ENCODE assay signal across 8 cellular contexts in the genomic region with DNA sequence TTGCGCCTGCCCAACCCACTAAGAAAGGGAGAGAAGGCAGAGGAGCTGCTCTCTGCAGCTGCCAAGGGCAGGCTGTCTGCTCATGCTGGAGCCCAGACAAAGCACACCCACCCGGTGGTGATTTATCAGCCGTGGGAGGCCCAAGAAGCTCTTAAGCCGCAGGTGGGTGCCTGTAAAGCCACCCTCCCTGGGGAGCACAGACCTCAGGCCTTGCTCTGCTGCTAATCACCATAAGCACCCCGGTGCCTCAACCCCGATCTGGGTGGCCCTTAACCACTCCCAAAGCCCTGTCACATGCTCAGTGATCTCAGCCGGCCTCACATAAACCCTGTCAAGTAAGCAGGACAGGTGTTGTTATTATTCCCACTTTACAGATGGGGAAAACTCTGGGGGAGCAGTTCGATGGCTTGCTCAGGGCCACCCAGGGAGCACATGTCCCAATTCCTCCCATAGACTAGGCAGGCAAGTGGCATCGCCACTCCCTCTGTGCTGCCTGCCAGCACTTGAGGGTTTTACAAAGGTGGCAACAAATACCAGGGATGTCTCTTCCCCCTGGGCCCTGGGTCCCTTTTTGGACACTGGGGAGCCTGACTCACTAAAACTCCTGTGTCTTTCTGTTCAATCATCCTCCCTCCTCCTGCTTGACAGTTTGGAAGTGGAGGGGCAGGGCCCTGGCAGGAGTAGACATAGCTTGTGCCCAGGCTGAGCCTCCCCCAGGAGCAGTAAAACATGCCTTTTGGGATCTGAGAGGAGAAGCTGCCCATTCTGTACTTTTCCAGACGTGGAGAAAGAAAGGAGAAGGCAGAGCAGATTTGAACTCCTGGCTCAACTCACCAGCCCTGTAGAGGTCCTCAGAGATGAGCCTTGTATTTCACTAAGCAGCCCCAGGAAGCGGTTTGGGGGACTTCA.
DNase-seq lines count a peak whose midpoint lies in the region; ATAC-seq and TF ChIP-seq lines count a peak whose summit lies in the region.

No MANE protein-coding gene starts in this region.

- H3K4me3 ChIP-seq in GM06990 (replicated peaks; ENCODE audit: low read depth, low read length) = no peak overlapping the region; the same call in 1 of the 2 replicates
- H3K4me3 ChIP-seq in gastroesophageal sphincter = no peak overlapping the region

- WGBS in gastroesophageal sphincter (ENCODE audit: low coverage in 1 of 2), 2 donors = 83 to 100% methylated on average over 1 to 2 of the region's 11 CpGs

- peaks cover 11 to 18% of the 10 kb centered on the region in 2 donors for H3K9me3 Mint-ChIP-seq in activated naive CD4-positive, alpha-beta T cell treated with anti-CD3 and anti-CD28 coated beads, Interleukin-2, amount 50 U/mL, for 72 hours

- TF ChIP-seq POLR2A in gastroesophageal sphincter (IDR thresholded peaks at IDR 0.05) = no peak

- H3K36me3 ChIP-seq in GM06990 (ENCODE audit: control insufficient read depth, insufficient read depth, low read length) (no peaks in the 10 kb centered on the region), gastroesophageal sphincter (no peaks in the 10 kb centered on the region)

- H3K36me3 Mint-ChIP-seq in activated naive CD4-positive, alpha-beta T cell treated with anti-CD3 and anti-CD28 coated beads, Interleukin-2, amount 50 U/mL, for 72 hours = peaks cover 6 to 11% of the 10 kb centered on the region in 2 donors

- ATAC-seq in GM21390 (IDR thresholded peaks at IDR 0.05; ENCODE audit: unreplicated experiment) = peak; percentile 42
- ATAC-seq in HG03558 (IDR thresholded peaks at IDR 0.05; ENCODE audit: extremely low read depth, unreplicated experiment) = peak; percentile 30
- ATAC-seq in gastroesophageal sphincter = no peak
- no peak for ATAC-seq in activated naive CD4-positive, alpha-beta T cell treated with anti-CD3 and anti-CD28 coated beads, Interleukin-2, amount 50 U/mL, for 72 hours

- TF ChIP-seq CTCF in GM06990 (IDR thresholded peaks at IDR 0.05; ENCODE audit: insufficient read depth, low read length, poor library complexity, severe bottlenecking) (peak; percentile 11), gastroesophageal sphincter (IDR thresholded peaks at IDR 0.05) (no peak)

- H3K27me3 ChIP-seq in GM06990 (replicated peaks; ENCODE audit: control insufficient read depth, insufficient read depth, low read length) = no peaks in the 10 kb centered on the region
- H3K27me3 ChIP-seq in gastroesophageal sphincter = peaks cover 10% of the 10 kb centered on the region

- H3K27ac ChIP-seq in gastroesophageal sphincter = no peak overlapping the region

- H3K4me1 ChIP-seq in gastroesophageal sphincter = peaks cover 0 to 5% (median 0%) of the 10 kb centered on the region in 3 donors

- H3K9me3 ChIP-seq in gastroesophageal sphincter = peaks cover 0 to 30% (median 0%) of the 10 kb centered on the region in 3 donors

- H3K27ac Mint-ChIP-seq in activated naive CD4-positive, alpha-beta T cell treated with anti-CD3 and anti-CD28 coated beads, Interleukin-2, amount 50 U/mL, for 72 hours = peak overlapping the region in 1 of 2 donors; percentile 50

- no peak for TF ChIP-seq EP300 in gastroesophageal sphincter (IDR thresholded peaks at IDR 0.05)

- DNase-seq in GM06990 (ENCODE audit: extremely low read depth, insufficient read length) (peak; percentile 84), glomerular visceral epithelial cell (ENCODE audit: extremely low spot score) (peak; percentile 73), NCI-H526 (lab: John Stamatoyannopoulos, UW) (no peak), DMS79 treated with DMSO at 0.1 percent for 48 hours (lab: John Stamatoyannopoulos, UW) (no peak)
- DNase-seq in activated naive CD4-positive, alpha-beta T cell treated with anti-CD3 and anti-CD28 coated beads, Interleukin-2, amount 50 U/mL, for 72 hours (ENCODE audit: low spot score in 2 of 2) = no peak

Comparison
In these comparisons a context has a peak if more than half of its experiments do, and no peak if none do; other contexts are left out.
1. DNase-seq: peak in GM06990 (single experiment) and glomerular visceral epithelial cell (single experiment); none in NCI-H526 (0 of 2), DMS79 treated with DMSO at 0.1 percent for 48 hours (single experiment) and activated naive CD4-positive, alpha-beta T cell treated with anti-CD3 and anti-CD28 coated beads, Interleukin-2, amount 50 U/mL, for 72 hours (0 of 2).
2. ATAC-seq: peak in GM21390 (single experiment) and HG03558 (single experiment); none in gastroesophageal sphincter (single experiment) and activated naive CD4-positive, alpha-beta T cell treated with anti-CD3 and anti-CD28 coated beads, Interleukin-2, amount 50 U/mL, for 72 hours (0 of 2).